ENCODE assay signal across 8 cellular contexts in the genomic region with DNA sequence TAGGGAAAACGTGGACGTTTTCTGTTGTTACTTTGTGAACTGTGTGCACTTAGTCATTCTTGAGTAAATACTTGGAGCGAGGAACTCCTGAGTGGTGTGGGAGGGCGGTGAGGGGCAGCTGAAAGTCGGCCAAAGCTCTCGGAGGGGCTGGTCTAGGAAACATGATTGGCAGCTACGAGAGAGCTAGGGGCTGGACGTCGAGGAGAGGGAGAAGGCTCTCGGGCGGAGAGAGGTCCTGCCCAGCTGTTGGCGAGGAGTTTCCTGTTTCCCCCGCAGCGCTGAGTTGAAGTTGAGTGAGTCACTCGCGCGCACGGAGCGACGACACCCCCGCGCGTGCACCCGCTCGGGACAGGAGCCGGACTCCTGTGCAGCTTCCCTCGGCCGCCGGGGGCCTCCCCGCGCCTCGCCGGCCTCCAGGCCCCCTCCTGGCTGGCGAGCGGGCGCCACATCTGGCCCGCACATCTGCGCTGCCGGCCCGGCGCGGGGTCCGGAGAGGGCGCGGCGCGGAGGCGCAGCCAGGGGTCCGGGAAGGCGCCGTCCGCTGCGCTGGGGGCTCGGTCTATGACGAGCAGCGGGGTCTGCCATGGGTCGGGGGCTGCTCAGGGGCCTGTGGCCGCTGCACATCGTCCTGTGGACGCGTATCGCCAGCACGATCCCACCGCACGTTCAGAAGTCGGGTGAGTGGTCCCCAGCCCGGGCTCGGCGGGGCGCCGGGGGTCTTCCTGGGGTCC. TPM values are rescaled to one million over a fixed set of nuclear protein-coding genes. Genes with fewer than 3 reads are reported as not detected.
A peak's percentile ranks its signal among the peaks of the same experiment; 100 is the strongest.
DNase-seq lines count a peak whose midpoint lies in the region; ATAC-seq and TF ChIP-seq lines count a peak whose summit lies in the region.

TSS of gene TGFBR2 (plus strand) at position 301 of the 731 bp plus-strand sequence. CDS start at position 584, 283 bp downstream.

- peaks cover 23% of the 10 kb centered on the region for H3F3A ChIP-seq in DOHH2 (ENCODE audit: control insufficient read depth, insufficient read depth)

- peak; percentile 73 for ATAC-seq in GM21619 (IDR thresholded peaks at IDR 0.05; ENCODE audit: unreplicated experiment)
- ATAC-seq in activated naive CD8-positive, alpha-beta T cell treated with anti-CD3 and anti-CD28 coated beads, Interleukin-2, amount 50 U/mL, for 24 hours = peak; percentile 86

- peak; percentile 46; the same call in 1 of the 2 replicates for TF ChIP-seq EP300 in Ishikawa (IDR thresholded peaks at IDR 0.05; ENCODE audit: borderline replicate concordance)
- TF ChIP-seq EP300 in transverse colon (IDR thresholded peaks at IDR 0.05; ENCODE audit: low read depth) = no peak

- intact Hi-C loops in cardiac septum (cut with DNase I) (loop anchor here (2.0 to 10.0 kb wide), 8 partner anchors 58 to 372 kb away; no protein-coding TSS in a partner anchor), transverse colon (cut with DNase I; ENCODE audit: low total_unique reads) (no loop called here)

- peaks cover 68% of the 10 kb centered on the region for H3K4me1 Mint-ChIP-seq in activated naive CD8-positive, alpha-beta T cell treated with anti-CD3 and anti-CD28 coated beads, Interleukin-2, amount 50 U/mL, for 24 hours

- H3K36me3 ChIP-seq in DOHH2 (ENCODE audit: control insufficient read depth, low read length) (peaks cover 6% of the 10 kb centered on the region; the same call in 1 of the 2 replicates), transverse colon (no peaks in the 10 kb centered on the region)

- peaks cover 84% of the 10 kb centered on the region for H3K4me1 ChIP-seq in DOHH2 (ENCODE audit: control insufficient read depth, low read length)
- peaks cover 0 to 38% (median 25%) of the 10 kb centered on the region in 4 donors for H3K4me1 ChIP-seq in transverse colon

- DNase-seq in T follicular helper cell (ENCODE audit: low read depth) = peak; percentile 58
- peak; percentile 90 for DNase-seq in activated naive CD8-positive, alpha-beta T cell treated with anti-CD3 and anti-CD28 coated beads, Interleukin-2, amount 50 U/mL, for 24 hours
- DNase-seq in cardiac septum (ENCODE audit: low spot score) = peak; percentile 98
- DNase-seq in pons (ENCODE audit: low spot score) = peak; percentile 79
- DNase-seq in transverse colon = peak; percentile 95

- H3K27ac Mint-ChIP-seq in activated naive CD8-positive, alpha-beta T cell treated with anti-CD3 and anti-CD28 coated beads, Interleukin-2, amount 50 U/mL, for 24 hours = peak within 1 kb of the TSS; percentile 96

- peak within 1 kb of the TSS; percentile 88 for H3K4me3 ChIP-seq in DOHH2 (ENCODE audit: low read length)
- peak within 1 kb of the TSS; percentile 67 to 100 (median 88) for H3K4me3 ChIP-seq in transverse colon

- TF ChIP-seq RAD21 in Ishikawa (IDR thresholded peaks at IDR 0.05; ENCODE audit: low read depth) = peak; percentile 20; the same call in 1 of the 2 replicates

- in situ Hi-C loops in transverse colon (cut with MboI; ENCODE audit: low pct_ligation_motif_present in 1 of 4, low pct_unique_long_range_greater_than_20kb in 1 of 4, low sequenced_read_pairs in 3 of 4) = no loop called here

- H3K9me2 ChIP-seq in DOHH2 (replicated peaks; ENCODE audit: control insufficient read depth, low read length) = no peaks in the 10 kb centered on the region

- H3K27me3 ChIP-seq in DOHH2 (ENCODE audit: control insufficient read depth, low read length) (no peaks in the 10 kb centered on the region), transverse colon (no peaks in the 10 kb centered on the region)

- H3K9me3 Mint-ChIP-seq in activated naive CD8-positive, alpha-beta T cell treated with anti-CD3 and anti-CD28 coated beads, Interleukin-2, amount 50 U/mL, for 24 hours = no peaks in the 10 kb centered on the region

- H3K36me3 Mint-ChIP-seq in activated naive CD8-positive, alpha-beta T cell treated with anti-CD3 and anti-CD28 coated beads, Interleukin-2, amount 50 U/mL, for 24 hours (ENCODE audit: low read depth) = peaks cover 34% of the 10 kb centered on the region

- WGBS in transverse colon (ENCODE audit: low coverage in 1 of 2), 2 donors = 0% methylated on average over 9 to 35 of the region's 71 CpGs

- H3K9me3 ChIP-seq in DOHH2 (ENCODE audit: control insufficient read depth, insufficient read depth, low read length) = no peaks in the 10 kb centered on the region
- H3K9me3 ChIP-seq in transverse colon = no peaks in the 10 kb centered on the region

- peak; percentile 79 for TF ChIP-seq POLR2A in transverse colon (IDR thresholded peaks at IDR 0.05)

- peak within 1 kb of the TSS; percentile 92 for H3K4me3 Mint-ChIP-seq in activated naive CD8-positive, alpha-beta T cell treated with anti-CD3 and anti-CD28 coated beads, Interleukin-2, amount 50 U/mL, for 24 hours

- no peaks in the 10 kb centered on the region for H4K20me1 ChIP-seq in DOHH2 (ENCODE audit: control insufficient read depth, insufficient read depth, low read depth, low read length)

- H3K27ac ChIP-seq in DOHH2 (ENCODE audit: low read depth, low read length) (peak within 1 kb of the TSS; percentile 81), transverse colon (peak within 1 kb of the TSS; percentile 96 to 99 (median 99))

- TF ChIP-seq CTCF in DOHH2 (IDR thresholded peaks at IDR 0.05; ENCODE audit: low read depth, low read length, poor library complexity, severe bottlenecking) = peak; percentile 19
- TF ChIP-seq CTCF in transverse colon (IDR thresholded peaks at IDR 0.05) = peak in 4 of 5 experiments; percentile 17 to 37 (median 31)

- peaks cover 47% of the 10 kb centered on the region for H3K79me2 ChIP-seq in DOHH2 (ENCODE audit: control insufficient read depth, low read length)

- peak within 1 kb of the TSS; percentile 92 for H3K4me2 ChIP-seq in DOHH2 (ENCODE audit: low read length)

- H3K27me3 Mint-ChIP-seq in activated naive CD8-positive, alpha-beta T cell treated with anti-CD3 and anti-CD28 coated beads, Interleukin-2, amount 50 U/mL, for 24 hours = no peaks in the 10 kb centered on the region

TF ChIP-seq in Ishikawa, 13 proteins besides CTCF, POLR2A, EP300 and RAD21:
- TF ChIP-seq ZBTB7A (IDR thresholded peaks at IDR 0.05; ENCODE audit: low read depth) (peak; percentile 99), TAF1 (IDR thresholded peaks at IDR 0.05; ENCODE audit: low read depth) (no peak; the same call in 1 of the 2 replicates), CEBPB (IDR thresholded peaks at IDR 0.05) (no peak), NFIC (IDR thresholded peaks at IDR 0.05) (peak; percentile 42), FOXM1 (IDR thresholded peaks at IDR 0.05; ENCODE audit: borderline replicate concordance, low read depth) (no peak), EGR1 (IDR thresholded peaks at IDR 0.05) (peak; percentile 71), TCF12 (IDR thresholded peaks at IDR 0.05; ENCODE audit: low read depth) (peak; percentile 71), TEAD4 (IDR thresholded peaks at IDR 0.05) (peak; percentile 39; the same call in 1 of the 2 replicates), YY1 (IDR thresholded peaks at IDR 0.05; ENCODE audit: low read depth) (no peak), REST (IDR thresholded peaks at IDR 0.05; ENCODE audit: low read depth) (no peak), CREB1 (IDR thresholded peaks at IDR 0.05; ENCODE audit: low read depth) (no peak)
- TF ChIP-seq, protein P1, sequence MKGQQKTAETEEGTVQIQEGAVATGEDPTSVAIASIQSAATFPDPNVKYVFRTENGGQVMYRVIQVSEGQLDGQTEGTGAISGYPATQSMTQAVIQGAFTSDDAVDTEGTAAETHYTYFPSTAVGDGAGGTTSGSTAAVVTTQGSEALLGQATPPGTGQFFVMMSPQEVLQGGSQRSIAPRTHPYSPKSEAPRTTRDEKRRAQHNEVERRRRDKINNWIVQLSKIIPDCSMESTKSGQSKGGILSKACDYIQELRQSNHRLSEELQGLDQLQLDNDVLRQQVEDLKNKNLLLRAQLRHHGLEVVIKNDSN (IDR thresholded peaks at IDR 0.05) = 0 out of 2 replicates have a peak, but pooled peaks have one; percentile 4
- TF ChIP-seq, protein P2, sequence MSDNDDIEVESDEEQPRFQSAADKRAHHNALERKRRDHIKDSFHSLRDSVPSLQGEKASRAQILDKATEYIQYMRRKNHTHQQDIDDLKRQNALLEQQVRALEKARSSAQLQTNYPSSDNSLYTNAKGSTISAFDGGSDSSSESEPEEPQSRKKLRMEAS (IDR thresholded peaks at IDR 0.05) = peak; percentile 76
TF ChIP-seq in Ishikawa: peak in this region for 7.

RNA-seq across cellular contexts. Expression of gene TGFBR2, which starts in this region (rescaled TPM):
- total RNA-seq in cardiac septum (66.7 TPM), transverse colon (100 to 1,000 TPM in 2 of 4 donors, 10 to 100 TPM in 2; 63.2 to 179 (median 98.5) TPM)

Comparison
In these comparisons a context has a peak if more than half of its experiments do, and no peak if none do; other contexts are left out.
1. Peak in every context shown above with its lines: DNase-seq, ATAC-seq, H3K4me3 ChIP-seq and H3K27ac ChIP-seq.